19 cellular contexts compared by ENCODE assay signal in the genomic region with DNA sequence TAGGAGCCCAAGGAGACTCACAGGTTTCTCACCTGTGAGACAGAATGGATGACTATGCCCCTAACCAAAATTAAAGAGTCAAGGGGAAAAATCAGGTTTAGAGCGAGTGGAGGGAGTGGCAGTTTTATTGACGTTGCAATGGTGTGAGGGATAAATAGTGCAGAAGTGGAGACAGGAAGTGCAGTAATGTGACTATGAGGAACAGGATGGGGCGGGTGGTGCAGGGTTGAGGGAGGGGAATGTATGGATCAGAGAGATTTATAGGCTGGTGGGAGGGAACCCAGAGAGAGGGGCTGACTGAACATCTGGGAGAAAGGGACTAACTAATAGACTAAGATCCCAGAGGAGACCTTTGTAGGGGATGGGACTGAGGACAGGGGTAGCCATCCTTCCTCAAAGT. TPM values are rescaled to one million over a fixed set of nuclear protein-coding genes. Genes with fewer than 3 reads are reported as not detected.
DNase-seq lines count a peak whose midpoint lies in the region; ATAC-seq, FAIRE-seq and TF ChIP-seq lines count a peak whose summit lies in the region.
"Had no signal": no experiment of that assay in that cellular context is flagged by ENCODE, and none has a peak within 500 bp of the region (broad histone marks: within the 10 kb centered on the region; RNA-seq: fewer than 3 reads in every experiment).

No MANE protein-coding gene starts in this region.

- no peak for TF ChIP-seq POLR2A in right lobe of liver (IDR thresholded peaks at IDR 0.05)
- no peak for TF ChIP-seq POLR2A in HepG2 (IDR thresholded peaks at IDR 0.05; ENCODE audit: insufficient read depth in 1 of 2, low read depth in 2 of 2, low read length in 2 of 2)

- H3K4me3 ChIP-seq in right lobe of liver (no peak overlapping the region), HepG2 (replicated peaks in 1 of 3; ENCODE audit: insufficient read depth in 1 of 3, low read depth in 2 of 3, low read length in 3 of 3) (no peak overlapping the region), colonic mucosa (no peak overlapping the region), upper lobe of right lung (no peak overlapping the region)

- H3K4me3 Mint-ChIP-seq in osteocyte (ENCODE audit: unreplicated experiment), result no peak overlapping the region
- H3K4me3 Mint-ChIP-seq: B cell; CD4-positive, alpha-beta memory T cell; H9 had no signal

- no peak overlapping the region for H2AFZ ChIP-seq in HepG2 (ENCODE audit: low read length)

- H3K36me3 ChIP-seq in right lobe of liver (peaks cover 0 to 32% (median 15%) of the 10 kb centered on the region in 4 donors), HepG2 (replicated peaks in 1 of 2; ENCODE audit: control insufficient read depth in 1 of 2, insufficient read depth in 2 of 2, low read length in 2 of 2) (peaks cover 12 to 68% of the 10 kb centered on the region in 2 experiments), colonic mucosa (peaks cover 8% of the 10 kb centered on the region), upper lobe of right lung (peaks cover 81% of the 10 kb centered on the region)

- no peaks in the 10 kb centered on the region for H4K20me1 ChIP-seq in HepG2 (ENCODE audit: insufficient read depth, low read length)

- H3K27me3 ChIP-seq in right lobe of liver, result no peaks in the 10 kb centered on the region
- H3K27me3 ChIP-seq in HepG2 (ENCODE audit: control insufficient read depth in 1 of 2, insufficient read depth in 2 of 2, low read length in 2 of 2), result no peaks in the 10 kb centered on the region
- no peaks in the 10 kb centered on the region for H3K27me3 ChIP-seq in colonic mucosa
- H3K27me3 ChIP-seq in upper lobe of right lung, result no peaks in the 10 kb centered on the region

- H3K27ac ChIP-seq in right lobe of liver (no peak overlapping the region), HepG2 (ENCODE audit: extremely low read length, insufficient read depth, low read length) (no peak overlapping the region), colonic mucosa (no peak overlapping the region), upper lobe of right lung (no peak overlapping the region)

- in situ Hi-C loops in HepG2 (cut with HindIII; ENCODE audit: extremely low pct_ligation_motif_present, low pct_unique_long_range_greater_than_20kb), result no loop called here

- no peak overlapping the region for H3K27ac Mint-ChIP-seq in osteocyte (ENCODE audit: unreplicated experiment)
- H3K27ac Mint-ChIP-seq: B cell; CD4-positive, alpha-beta memory T cell; H9 had no signal

- H3K9me3 ChIP-seq in right lobe of liver (no peaks in the 10 kb centered on the region), HepG2 (ENCODE audit: low read length) (no peaks in the 10 kb centered on the region), colonic mucosa (no peaks in the 10 kb centered on the region), upper lobe of right lung (no peaks in the 10 kb centered on the region)

- H3K36me3 Mint-ChIP-seq in osteocyte (ENCODE audit: unreplicated experiment), result peaks cover 44% of the 10 kb centered on the region

- TF ChIP-seq EP300 in HepG2 (IDR thresholded peaks at IDR 0.05; ENCODE audit: low read depth in 2 of 2, low read length in 2 of 2) (no peak), HepG2 (CRISPR knock-in tag; IDR thresholded peaks at IDR 0.05; ENCODE audit: borderline replicate concordance) (no peak)

- no peaks in the 10 kb centered on the region for H3K9me3 Mint-ChIP-seq in osteocyte (ENCODE audit: unreplicated experiment)
- H3K9me3 Mint-ChIP-seq: CD4-positive, alpha-beta memory T cell; H9 had no signal

- H3K4me1 Mint-ChIP-seq in osteocyte (ENCODE audit: unreplicated experiment), result peaks cover 3% of the 10 kb centered on the region
- H3K4me1 Mint-ChIP-seq: B cell had no signal

- FAIRE-seq in HepG2 (lab: Jason Lieb, UNC) (no peak), D721Med (lab: Jason Lieb, UNC) (no peak)
- FAIRE-seq: A204.1, G401.6, GM12891 had no signal

- H3K9ac ChIP-seq in HepG2 (ENCODE audit: insufficient read depth, low read depth, low read length) (no peak overlapping the region), colonic mucosa (ENCODE audit: low read depth in 2 of 2, low read length in 2 of 2) (no peak overlapping the region)

- POLR2A ChIA-PET in HepG2 (lab: Yijun Ruan, JAX), result no interaction called here

- H3K27me3 Mint-ChIP-seq in osteocyte (ENCODE audit: unreplicated experiment), result no peaks in the 10 kb centered on the region
- H3K27me3 Mint-ChIP-seq: B cell; CD4-positive, alpha-beta memory T cell had no signal

- intact Hi-C loops in right lobe of liver (cut with DNase I), result no loop called here
- intact Hi-C loops in HepG2 (cut with micrococcal nuclease; ENCODE audit: unreplicated experiment), result no loop called here
- intact Hi-C loops in colonic mucosa (cut with DNase I), result no loop called here
- intact Hi-C loops in upper lobe of right lung (cut with DNase I), result no loop called here

- H3K4me1 ChIP-seq in right lobe of liver, result no peaks in the 10 kb centered on the region
- no peaks in the 10 kb centered on the region for H3K4me1 ChIP-seq in HepG2 (ENCODE audit: insufficient read depth, low read length)
- H3K4me1 ChIP-seq in colonic mucosa, result no peaks in the 10 kb centered on the region
- no peaks in the 10 kb centered on the region for H3K4me1 ChIP-seq in upper lobe of right lung

- ATAC-seq in right lobe of liver (peak; percentile 40 to 74 (median 54)), HepG2 (no peak), upper lobe of right lung (peak; percentile 84)

- WGBS in right lobe of liver (ENCODE audit: insufficient coverage, low coverage, low lambda C conversion rate, missing lambda C conversion rate), result 65% methylated on average over 3 of the region's 3 CpGs
- 95% methylated on average over 3 of the region's 3 CpGs for WGBS in HepG2 (ENCODE audit: low lambda C conversion rate)

- no peaks in the 10 kb centered on the region for H3K79me2 ChIP-seq in HepG2 (ENCODE audit: insufficient read depth, low read length)

- no peak for TF ChIP-seq RAD21 in HepG2 (CRISPR knock-in tag; IDR thresholded peaks at IDR 0.05)

- TF ChIP-seq CTCF in right lobe of liver (IDR thresholded peaks at IDR 0.05) (no peak), HepG2 (CRISPR knock-in tag; IDR thresholded peaks at IDR 0.05) (no peak), colonic mucosa (IDR thresholded peaks at IDR 0.05) (no peak), upper lobe of right lung (IDR thresholded peaks at IDR 0.05) (no peak), osteocyte (IDR thresholded peaks at IDR 0.05) (no peak), D721Med (IDR thresholded peaks at IDR 0.05; ENCODE audit: insufficient read depth, missing control alignments) (no peak)

- DNase-seq in right lobe of liver (no peak), HepG2 (ENCODE audit: low spot score) (no peak), colonic mucosa (peak; percentile 21), medulla oblongata (ENCODE audit: extremely low spot score) (peak; percentile 12), upper lobe of right lung (no peak), osteocyte (ENCODE audit: extremely low spot score, unreplicated experiment) (no peak), NCI-H128 (lab: John Stamatoyannopoulos, UW; ENCODE audit: unreplicated experiment) (no peak), D721Med (ENCODE audit: insufficient read length, low spot score) (no peak)
- DNase-seq: C1 segment of cervical spinal cord; CD4-positive, alpha-beta memory T cell; DMS153; DMS79 treated with DMSO at 0.1 percent for 48 hours; EL; GOT3; H9 had no signal

- no peak overlapping the region for H3K4me2 ChIP-seq in HepG2 (ENCODE audit: low read depth, low read length)

- no TSS peak for BruUV-seq in HepG2 (replicated peaks; lab: Mats Ljungman, UMichigan)

- CTCF ChIA-PET in HepG2 (lab: Yijun Ruan, JAX; ENCODE audit: low intra/inter-chr PET ratio, low total read pairs), result no interaction called here

RNA-seq across cellular contexts. Expression of a gene that starts 26.5 kb away (rescaled TPM):
- total RNA-seq in right lobe of liver (10 to 100 TPM; 12.6 to 42.3 (median 22.4) TPM), HepG2 (2016; rRNA removed; fragmentation: Illumina TruSeq; extraction: Trizol) (58.9 and 87.3 TPM in 2 replicates), colonic mucosa (10 to 100 TPM; 23.9 to 24.0 TPM), upper lobe of right lung (34.7 TPM), osteocyte (37.8 and 42.2 TPM in 2 replicates)
- total RNA-seq in HepG2 (2016; cell fraction: cytosol; rRNA removed; fragmentation: Illumina TruSeq; extraction: Trizol; ENCODE audit: low read depth), result 21.6 and 23.6 TPM in 2 replicates
- total RNA-seq in HepG2 (2016; cell fraction: insoluble cytoplasmic fraction; rRNA removed; fragmentation: Illumina TruSeq; extraction: Trizol), result 64.0 and 92.3 TPM in 2 replicates
- 53.8 and 56.3 TPM in 2 replicates for total RNA-seq in HepG2 (2016; cell fraction: membrane; rRNA removed; fragmentation: Illumina TruSeq; extraction: Trizol)
- 43.7 and 47.1 TPM in 2 replicates for total RNA-seq in HepG2 (2016; cell fraction: nucleus; rRNA removed; fragmentation: Illumina TruSeq; extraction: Trizol)
- polyA plus RNA-seq in HepG2 (2011; rRNA removed), result 52.0 and 62.3 TPM in 2 replicates
- polyA plus RNA-seq in HepG2 (2011; cell fraction: cytosol; rRNA removed), result 41.9 and 51.7 TPM in 2 replicates
- 30.6 and 34.3 TPM in 2 replicates for polyA plus RNA-seq in HepG2 (2011; cell fraction: nucleus; rRNA removed)
- polyA plus RNA-seq in HepG2 (2012), result 43.5 and 57.9 TPM in 2 replicates
- polyA plus RNA-seq in HepG2 (2016; cell fraction: cytosol; fragmentation: Illumina TruSeq; extraction: Trizol; ENCODE audit: low read depth), result 12.7 and 14.9 TPM in 2 replicates
- 77.8 and 78.4 TPM in 2 replicates for polyA plus RNA-seq in HepG2 (2016; cell fraction: insoluble cytoplasmic fraction; fragmentation: Illumina TruSeq; extraction: Trizol; ENCODE audit: low read depth)
- 35.6 and 35.9 TPM in 2 replicates for polyA plus RNA-seq in HepG2 (2016; cell fraction: membrane; fragmentation: Illumina TruSeq; extraction: Trizol; ENCODE audit: low read depth)
- 47.7 and 49.8 TPM in 2 replicates for polyA plus RNA-seq in HepG2 (2016; cell fraction: nucleus; fragmentation: Illumina TruSeq; extraction: Trizol; ENCODE audit: insufficient read depth, low read depth)
- 60.5 and 98.2 TPM in 2 replicates for polyA minus RNA-seq in HepG2 (2011; rRNA and poly(A)+ RNA removed; ENCODE audit: low replicate concordance)
- 40.2 and 44.5 TPM in 2 replicates for polyA minus RNA-seq in HepG2 (2011; cell fraction: cytosol; rRNA and poly(A)+ RNA removed)
- 128 and 137 TPM in 2 replicates for polyA minus RNA-seq in HepG2 (2011; cell fraction: nucleus; rRNA and poly(A)+ RNA removed)

RNA-seq across cellular contexts. Expression of a gene that starts 40.3 kb away (rescaled TPM):
- total RNA-seq in right lobe of liver (1 to 10 TPM in 3 of 6 experiments, under 1 TPM in 3; 0.59 to 2.1 (median 1.3) TPM), HepG2 (2016; rRNA removed; fragmentation: Illumina TruSeq; extraction: Trizol) (0.15 and 0.20 TPM in 2 replicates), colonic mucosa (1 to 10 TPM in 1 of 2 donors, under 1 TPM in 1; 0.82 to 2.2 TPM), upper lobe of right lung (4.6 TPM), osteocyte (21.1 and 22.0 TPM in 2 replicates)
- not detected in 2 replicates for total RNA-seq in HepG2 (2016; cell fraction: cytosol; rRNA removed; fragmentation: Illumina TruSeq; extraction: Trizol; ENCODE audit: low read depth)
- 0.12 and 0.24 TPM in 2 replicates for total RNA-seq in HepG2 (2016; cell fraction: insoluble cytoplasmic fraction; rRNA removed; fragmentation: Illumina TruSeq; extraction: Trizol)
- total RNA-seq in HepG2 (2016; cell fraction: membrane; rRNA removed; fragmentation: Illumina TruSeq; extraction: Trizol), result 0.19 and 0.21 TPM in 2 replicates
- total RNA-seq in HepG2 (2016; cell fraction: nucleus; rRNA removed; fragmentation: Illumina TruSeq; extraction: Trizol), result 0.19 and 0.22 TPM in 2 replicates
- 0.11 and 0.17 TPM in 2 replicates for polyA plus RNA-seq in HepG2 (2011; rRNA removed)
- 0.24 and 0.28 TPM in 2 replicates for polyA plus RNA-seq in HepG2 (2011; cell fraction: cytosol; rRNA removed)
- polyA plus RNA-seq in HepG2 (2011; cell fraction: nucleus; rRNA removed), result 0.06 and 0.12 TPM in 2 replicates
- 0.17 and 0.24 TPM in 2 replicates for polyA plus RNA-seq in HepG2 (2012)
- 0.02 TPM in 1 of 2 replicates, not detected in the other for polyA plus RNA-seq in HepG2 (2016; cell fraction: cytosol; fragmentation: Illumina TruSeq; extraction: Trizol; ENCODE audit: low read depth)
- 0.05 and 0.16 TPM in 2 replicates for polyA plus RNA-seq in HepG2 (2016; cell fraction: insoluble cytoplasmic fraction; fragmentation: Illumina TruSeq; extraction: Trizol; ENCODE audit: low read depth)
- polyA plus RNA-seq in HepG2 (2016; cell fraction: membrane; fragmentation: Illumina TruSeq; extraction: Trizol; ENCODE audit: low read depth), result 0.05 and 0.16 TPM in 2 replicates
- polyA plus RNA-seq in HepG2 (2016; cell fraction: nucleus; fragmentation: Illumina TruSeq; extraction: Trizol; ENCODE audit: insufficient read depth, low read depth), result 0.24 TPM in 1 of 2 replicates, not detected in the other
- 2.2 and 40.9 TPM in 2 replicates for polyA minus RNA-seq in HepG2 (2011; rRNA and poly(A)+ RNA removed; ENCODE audit: low replicate concordance)
- polyA minus RNA-seq in HepG2 (2011; cell fraction: cytosol; rRNA and poly(A)+ RNA removed), result not detected in 2 replicates
- 0.37 and 0.39 TPM in 2 replicates for polyA minus RNA-seq in HepG2 (2011; cell fraction: nucleus; rRNA and poly(A)+ RNA removed)
- total RNA-seq: CD4-positive, alpha-beta memory T cell had no signal
- polyA plus RNA-seq: CD4-positive, alpha-beta memory T cell had no signal

Comparison
In these comparisons a context has a peak if more than half of its experiments do, and no peak if none do; other contexts are left out.
1. DNase-seq: peak in colonic mucosa (single experiment) and medulla oblongata (single experiment); none in right lobe of liver (0 of 3), HepG2 (single experiment), upper lobe of right lung (single experiment), osteocyte (single experiment), NCI-H128 (single experiment) and D721Med (single experiment).